ENCODE assay signal across 1 cellular context in genomic region chr17:44355310-44355640, GRCh38.
TF ChIP-seq lines count a peak whose summit lies in the region.

No MANE protein-coding gene starts in this region.

TF ChIP-seq in H1, 55 proteins besides CTCF, POLR2A, EP300 and RAD21:
- TF ChIP-seq ATF2 (IDR thresholded peaks at IDR 0.05; ENCODE audit: low read length) (no peak), EGR1 (IDR thresholded peaks at IDR 0.05; ENCODE audit: borderline replicate concordance, low read depth, low read length) (no peak), CBX5 (IDR thresholded peaks at IDR 0.05; ENCODE audit: low read depth, low read length) (no peak), RBBP5 (IDR thresholded peaks at IDR 0.05; ENCODE audit: borderline replicate concordance, low read depth, low read length) (no peak), BRCA1 (IDR thresholded peaks at IDR 0.05; ENCODE audit: low read depth, low read length) (no peak), TBP (IDR thresholded peaks at IDR 0.05; ENCODE audit: low read depth, low read length) (no peak)
